ENCODE assay signal across 1 cellular context in genomic region chr5:61329729-61330128, GRCh38.
A peak's percentile ranks its signal among the peaks of the same experiment; 100 is the strongest.
TF ChIP-seq lines count a peak whose summit lies in the region.

No MANE protein-coding gene starts in this region.

TF ChIP-seq in GM12878, 131 proteins besides CTCF, POLR2A, EP300 and RAD21 (continued from another document):
- TF ChIP-seq E2F8 (IDR thresholded peaks at IDR 0.05; ENCODE audit: low read depth, partially characterized antibody) = no peak
- peak; percentile 19; the same call in 1 of the 2 replicates for TF ChIP-seq NR2C1 (IDR thresholded peaks at IDR 0.05)
- TF ChIP-seq HCFC1 (IDR thresholded peaks at IDR 0.05; ENCODE audit: low read length) = no peak
- peak; percentile 31; the same call in 1 of the 2 replicates for TF ChIP-seq FOXM1 (IDR thresholded peaks at IDR 0.05; ENCODE audit: low read depth, low read length)
- peak; percentile 94 for TF ChIP-seq NR2F1 (conservative IDR thresholded peaks at IDR 0.05)
- no peak for TF ChIP-seq BACH1 (IDR thresholded peaks at IDR 0.05; ENCODE audit: borderline replicate concordance)
- TF ChIP-seq SKIL (IDR thresholded peaks at IDR 0.05; ENCODE audit: low read depth, poor library complexity, severe bottlenecking) = peak; percentile 41
- 0 out of 4 replicates have a peak, but pooled peaks of 1 of the 2 experiments have one; percentile 22 for TF ChIP-seq IKZF2 (IDR thresholded peaks at IDR 0.05)
- peak; percentile 79 for TF ChIP-seq JUNB (IDR thresholded peaks at IDR 0.05)
- peak; percentile 41; the same call in 1 of the 2 replicates for TF ChIP-seq RUNX3 (IDR thresholded peaks at IDR 0.05; ENCODE audit: low read length)
- TF ChIP-seq, protein P1, sequence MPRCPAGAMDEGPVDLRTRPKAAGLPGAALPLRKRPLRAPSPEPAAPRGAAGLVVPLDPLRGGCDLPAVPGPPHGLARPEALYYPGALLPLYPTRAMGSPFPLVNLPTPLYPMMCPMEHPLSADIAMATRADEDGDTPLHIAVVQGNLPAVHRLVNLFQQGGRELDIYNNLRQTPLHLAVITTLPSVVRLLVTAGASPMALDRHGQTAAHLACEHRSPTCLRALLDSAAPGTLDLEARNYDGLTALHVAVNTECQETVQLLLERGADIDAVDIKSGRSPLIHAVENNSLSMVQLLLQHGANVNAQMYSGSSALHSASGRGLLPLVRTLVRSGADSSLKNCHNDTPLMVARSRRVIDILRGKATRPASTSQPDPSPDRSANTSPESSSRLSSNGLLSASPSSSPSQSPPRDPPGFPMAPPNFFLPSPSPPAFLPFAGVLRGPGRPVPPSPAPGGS (IDR thresholded peaks at IDR 0.05; ENCODE audit: borderline replicate concordance, insufficient read depth, low read depth, low read length, poor library complexity, severe bottlenecking) = peak; percentile 67
- peak; percentile 60 for TF ChIP-seq MTA2 (IDR thresholded peaks at IDR 0.05; ENCODE audit: low read depth)
- TF ChIP-seq TCF12 (IDR thresholded peaks at IDR 0.05; ENCODE audit: low read depth, low read length) = no peak
- TF ChIP-seq TBL1XR1 (IDR thresholded peaks at IDR 0.05; ENCODE audit: low read depth, low read length) = 0 out of 2 replicates have a peak, but pooled peaks have one; percentile 16
- TF ChIP-seq IKZF1 (conservative IDR thresholded peaks at IDR 0.05) = 0 out of 2 replicates have a peak, but pooled peaks have one; percentile 18
- TF ChIP-seq ETV6 (conservative IDR thresholded peaks at IDR 0.05 in 1 of 2, IDR thresholded peaks at IDR 0.05 in 1 of 2; ENCODE audit: borderline replicate concordance in 1 of 2, low read depth in 1 of 2) = 0 out of 4 replicates have a peak, but pooled peaks of 1 of the 2 experiments have one; percentile 52
- peak; percentile 41 for TF ChIP-seq ATF7 (IDR thresholded peaks at IDR 0.05; ENCODE audit: low read depth)
TF ChIP-seq in GM12878: peak in this region for 14.
